1 cellular context compared by ENCODE assay signal in the genomic region with DNA sequence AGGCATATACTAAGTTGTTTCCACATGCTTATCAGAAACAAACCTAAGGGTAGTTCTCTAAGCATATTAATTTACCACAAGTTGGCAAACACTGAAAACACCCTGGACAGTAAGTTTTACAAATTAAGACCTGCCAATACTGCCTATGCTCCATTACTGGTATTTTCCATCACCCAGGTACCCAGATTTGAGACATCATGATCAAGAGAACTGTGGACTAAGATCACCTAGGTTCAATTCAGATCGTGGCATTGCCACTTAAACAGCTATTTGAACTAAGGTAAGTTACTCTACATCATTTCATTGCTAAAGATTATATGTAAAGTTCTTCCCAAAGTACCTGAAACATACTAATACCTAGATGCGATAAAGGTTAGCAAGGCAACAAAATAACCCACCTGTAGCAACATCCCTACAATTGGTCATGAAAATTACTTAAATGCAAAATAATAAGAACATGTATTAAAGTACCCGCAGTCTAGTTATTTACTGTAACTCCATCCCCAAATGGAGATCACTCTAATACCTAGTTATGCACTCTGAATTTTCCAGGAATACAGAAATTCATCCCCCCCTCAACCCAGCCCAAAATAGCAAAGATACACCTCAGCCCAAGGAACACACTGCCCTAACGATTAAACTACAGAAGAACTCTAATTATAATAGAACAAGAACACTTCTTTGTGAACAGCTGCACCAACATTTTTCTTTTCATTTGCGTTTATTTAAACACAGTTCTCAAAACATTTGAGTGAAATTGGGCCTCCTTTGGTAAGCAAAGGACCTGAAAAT.
TF ChIP-seq lines count a peak whose summit lies in the region.

No MANE protein-coding gene starts in this region.

TF ChIP-seq in GM23338, 12 proteins besides CTCF, POLR2A, EP300 and RAD21 (continued from another document):
- TF ChIP-seq, protein P1, sequence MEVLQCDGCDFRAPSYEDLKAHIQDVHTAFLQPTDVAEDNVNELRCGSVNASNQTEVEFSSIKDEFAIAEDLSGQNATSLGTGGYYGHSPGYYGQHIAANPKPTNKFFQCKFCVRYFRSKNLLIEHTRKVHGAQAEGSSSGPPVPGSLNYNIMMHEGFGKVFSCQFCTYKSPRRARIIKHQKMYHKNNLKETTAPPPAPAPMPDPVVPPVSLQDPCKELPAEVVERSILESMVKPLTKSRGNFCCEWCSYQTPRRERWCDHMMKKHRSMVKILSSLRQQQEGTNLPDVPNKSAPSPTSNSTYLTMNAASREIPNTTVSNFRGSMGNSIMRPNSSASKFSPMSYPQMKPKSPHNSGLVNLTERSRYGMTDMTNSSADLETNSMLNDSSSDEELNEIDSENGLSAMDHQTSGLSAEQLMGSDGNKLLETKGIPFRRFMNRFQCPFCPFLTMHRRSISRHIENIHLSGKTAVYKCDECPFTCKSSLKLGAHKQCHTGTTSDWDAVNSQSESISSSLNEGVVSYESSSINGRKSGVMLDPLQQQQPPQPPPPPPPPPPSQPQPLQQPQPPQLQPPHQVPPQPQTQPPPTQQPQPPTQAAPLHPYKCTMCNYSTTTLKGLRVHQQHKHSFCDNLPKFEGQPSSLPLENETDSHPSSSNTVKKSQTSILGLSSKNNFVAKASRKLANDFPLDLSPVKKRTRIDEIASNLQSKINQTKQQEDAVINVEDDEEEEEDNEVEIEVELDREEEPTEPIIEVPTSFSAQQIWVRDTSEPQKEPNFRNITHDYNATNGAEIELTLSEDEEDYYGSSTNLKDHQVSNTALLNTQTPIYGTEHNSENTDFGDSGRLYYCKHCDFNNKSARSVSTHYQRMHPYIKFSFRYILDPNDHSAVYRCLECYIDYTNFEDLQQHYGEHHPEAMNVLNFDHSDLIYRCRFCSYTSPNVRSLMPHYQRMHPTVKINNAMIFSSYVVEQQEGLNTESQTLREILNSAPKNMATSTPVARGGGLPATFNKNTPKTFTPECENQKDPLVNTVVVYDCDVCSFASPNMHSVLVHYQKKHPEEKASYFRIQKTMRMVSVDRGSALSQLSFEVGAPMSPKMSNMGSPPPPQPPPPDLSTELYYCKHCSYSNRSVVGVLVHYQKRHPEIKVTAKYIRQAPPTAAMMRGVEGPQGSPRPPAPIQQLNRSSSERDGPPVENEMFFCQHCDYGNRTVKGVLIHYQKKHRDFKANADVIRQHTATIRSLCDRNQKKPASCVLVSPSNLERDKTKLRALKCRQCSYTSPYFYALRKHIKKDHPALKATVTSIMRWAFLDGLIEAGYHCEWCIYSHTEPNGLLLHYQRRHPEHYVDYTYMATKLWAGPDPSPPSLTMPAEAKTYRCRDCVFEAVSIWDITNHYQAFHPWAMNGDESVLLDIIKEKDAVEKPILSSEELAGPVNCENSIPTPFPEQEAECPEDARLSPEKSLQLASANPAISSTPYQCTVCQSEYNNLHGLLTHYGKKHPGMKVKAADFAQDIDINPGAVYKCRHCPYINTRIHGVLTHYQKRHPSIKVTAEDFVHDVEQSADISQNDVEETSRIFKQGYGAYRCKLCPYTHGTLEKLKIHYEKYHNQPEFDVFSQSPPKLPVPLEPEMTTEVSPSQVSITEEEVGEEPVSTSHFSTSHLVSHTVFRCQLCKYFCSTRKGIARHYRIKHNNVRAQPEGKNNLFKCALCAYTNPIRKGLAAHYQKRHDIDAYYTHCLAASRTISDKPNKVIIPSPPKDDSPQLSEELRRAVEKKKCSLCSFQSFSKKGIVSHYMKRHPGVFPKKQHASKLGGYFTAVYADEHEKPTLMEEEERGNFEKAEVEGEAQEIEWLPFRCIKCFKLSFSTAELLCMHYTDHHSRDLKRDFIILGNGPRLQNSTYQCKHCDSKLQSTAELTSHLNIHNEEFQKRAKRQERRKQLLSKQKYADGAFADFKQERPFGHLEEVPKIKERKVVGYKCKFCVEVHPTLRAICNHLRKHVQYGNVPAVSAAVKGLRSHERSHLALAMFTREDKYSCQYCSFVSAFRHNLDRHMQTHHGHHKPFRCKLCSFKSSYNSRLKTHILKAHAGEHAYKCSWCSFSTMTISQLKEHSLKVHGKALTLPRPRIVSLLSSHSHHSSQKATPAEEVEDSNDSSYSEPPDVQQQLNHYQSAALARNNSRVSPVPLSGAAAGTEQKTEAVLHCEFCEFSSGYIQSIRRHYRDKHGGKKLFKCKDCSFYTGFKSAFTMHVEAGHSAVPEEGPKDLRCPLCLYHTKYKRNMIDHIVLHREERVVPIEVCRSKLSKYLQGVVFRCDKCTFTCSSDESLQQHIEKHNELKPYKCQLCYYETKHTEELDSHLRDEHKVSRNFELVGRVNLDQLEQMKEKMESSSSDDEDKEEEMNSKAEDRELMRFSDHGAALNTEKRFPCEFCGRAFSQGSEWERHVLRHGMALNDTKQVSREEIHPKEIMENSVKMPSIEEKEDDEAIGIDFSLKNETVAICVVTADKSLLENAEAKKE (CRISPR knock-in tag; IDR thresholded peaks at IDR 0.05): no peak
